In the genomic region with DNA sequence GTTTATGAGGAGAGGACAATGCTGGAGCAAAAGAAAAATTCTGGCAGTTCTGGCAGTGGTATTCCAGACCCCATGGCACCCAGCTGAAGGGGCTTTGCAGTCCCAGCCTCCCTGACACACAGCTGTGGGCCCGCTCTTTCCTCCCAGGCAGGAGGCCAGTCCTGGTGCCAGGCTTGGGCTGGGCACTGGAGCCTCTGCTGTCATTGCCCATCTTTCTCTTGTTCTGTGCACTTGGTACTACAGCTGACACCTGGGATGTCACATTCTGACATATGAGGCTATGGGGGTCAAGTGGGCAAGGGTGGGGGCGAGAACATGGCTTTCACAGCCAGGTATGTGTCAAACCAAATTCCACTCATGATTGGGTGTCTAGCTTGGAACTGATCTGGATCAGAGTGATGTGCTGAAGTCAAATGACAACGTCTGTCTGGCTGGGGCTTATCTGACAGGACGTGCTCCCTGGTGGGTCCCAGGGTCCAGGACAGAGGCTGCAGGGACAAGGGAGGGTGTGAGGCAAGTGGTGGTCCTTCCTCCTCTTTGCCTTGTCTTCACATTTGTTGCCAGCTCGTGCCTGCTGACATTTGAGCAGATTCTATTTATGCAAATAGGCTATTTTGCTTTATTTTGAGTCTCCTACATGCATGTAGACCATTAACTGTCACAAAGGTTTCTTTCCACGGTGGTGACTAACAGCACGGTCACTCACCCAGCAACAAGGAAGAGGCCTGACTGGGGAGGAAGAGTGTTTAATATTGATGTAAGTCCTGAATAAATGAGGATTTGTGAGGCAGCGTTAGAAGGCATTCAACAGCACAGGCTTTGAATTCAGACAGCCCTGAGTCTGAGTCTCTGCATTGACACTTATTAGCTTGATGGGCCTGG, we compare ENCODE assay signal across 19 cellular contexts.
DNase-seq lines count a peak whose midpoint lies in the region; TF ChIP-seq lines count a peak whose summit lies in the region.
"Had no signal": no experiment of that assay in that cellular context is flagged by ENCODE, and none has a peak within 500 bp of the region (broad histone marks: within the 10 kb centered on the region; RNA-seq: fewer than 3 reads in every experiment).

No MANE protein-coding gene starts in this region.

- DNase-seq in Karpas-422 (peak; percentile 5), astrocyte of the hippocampus (ENCODE audit: low read depth, low spot score) (peak; percentile 35), left ventricle myocardium inferior (peak; percentile 29), pons (ENCODE audit: low spot score) (peak; percentile 49), ACHN (no peak), NCI-H2196 treated with DMSO at 0.1 percent for 48 hours (lab: John Stamatoyannopoulos, UW; ENCODE audit: unreplicated experiment) (no peak), suprapubic skin (ENCODE audit: low spot score in 2 of 2) (no peak)
- DNase-seq: CD8-positive, alpha-beta memory T cell; DMS79; MV-4-11; NCI-H1436; NCI-H2029; NCI-H2171; NCI-H82; SHP77; SK-N-SH; T-cell had no signal

- no peaks in the 10 kb centered on the region for H4K20me1 ChIP-seq in Karpas-422 (ENCODE audit: insufficient read depth, low read depth, low read length)
- H4K20me1 ChIP-seq: BLaER1 treated with 17β-estradiol and CSF1 and Interleukin-3, amounts not matched to agents 10 nM and 100 nM had no signal

- H3K27me3 ChIP-seq in Karpas-422 (ENCODE audit: low read length) (no peaks in the 10 kb centered on the region), left ventricle myocardium inferior (ENCODE audit: low read depth) (no peaks in the 10 kb centered on the region), suprapubic skin (no peaks in the 10 kb centered on the region)
- H3K27me3 ChIP-seq: BLaER1 treated with 17β-estradiol and CSF1 and Interleukin-3, amounts not matched to agents 10 nM and 100 nM had no signal

- H3K4me2 ChIP-seq in Karpas-422 (ENCODE audit: low read depth, low read length, poor library complexity, severe bottlenecking), result no peak overlapping the region
- H3K4me2 ChIP-seq: BLaER1 treated with 17β-estradiol and CSF1 and Interleukin-3, amounts not matched to agents 10 nM and 100 nM; SK-N-SH had no signal

- no peak overlapping the region for H3K9ac ChIP-seq in Karpas-422 (ENCODE audit: low read length)
- H3K9ac ChIP-seq: BLaER1 treated with 17β-estradiol and CSF1 and Interleukin-3, amounts not matched to agents 10 nM and 100 nM; SK-N-SH had no signal

- in situ Hi-C loops in ACHN (cut with HindIII; ENCODE audit: low pct_ligation_motif_present, low pct_unique_long_range_greater_than_20kb, low sequenced_read_pairs), result no loop called here

- no peak overlapping the region for H3K27ac ChIP-seq in Karpas-422 (ENCODE audit: low read length)
- H3K27ac ChIP-seq in left ventricle myocardium inferior (replicated peaks), result peak overlapping the region; percentile 9
- no peak overlapping the region for H3K27ac ChIP-seq in suprapubic skin
- H3K27ac ChIP-seq: BLaER1 treated with 17β-estradiol and CSF1 and Interleukin-3, amounts not matched to agents 10 nM and 100 nM; HL-60 had no signal

- H3K4me1 ChIP-seq in Karpas-422 (ENCODE audit: low read length) (no peaks in the 10 kb centered on the region), left ventricle myocardium inferior (peaks cover 7% of the 10 kb centered on the region), suprapubic skin (no peaks in the 10 kb centered on the region)
- H3K4me1 ChIP-seq: BLaER1 treated with 17β-estradiol and CSF1 and Interleukin-3, amounts not matched to agents 10 nM and 100 nM had no signal

- WGBS in suprapubic skin, result 66% methylated on average over 8 of the region's 8 CpGs

- no peak for TF ChIP-seq CTCF in left ventricle myocardium inferior (IDR thresholded peaks at IDR 0.05; ENCODE audit: borderline replicate concordance)
- no peak for TF ChIP-seq CTCF in suprapubic skin (IDR thresholded peaks at IDR 0.05)

- no peaks in the 10 kb centered on the region for H3K79me2 ChIP-seq in Karpas-422 (ENCODE audit: low read length)

- TF ChIP-seq POLR2A in suprapubic skin (IDR thresholded peaks at IDR 0.05), result no peak

- H3K4me3 ChIP-seq in Karpas-422 (ENCODE audit: low read length) (no peak overlapping the region), left ventricle myocardium inferior (no peak overlapping the region), suprapubic skin (no peak overlapping the region)
- H3K4me3 ChIP-seq: BLaER1 treated with 17β-estradiol and CSF1 and Interleukin-3, amounts not matched to agents 10 nM and 100 nM had no signal

- no peak overlapping the region for H2AFZ ChIP-seq in Karpas-422 (ENCODE audit: low read length)

- H3K9me3 ChIP-seq in Karpas-422 (ENCODE audit: low read length) (no peaks in the 10 kb centered on the region), left ventricle myocardium inferior (replicated peaks) (peaks cover 12% of the 10 kb centered on the region), suprapubic skin (peaks cover 6% of the 10 kb centered on the region)
- H3K9me3 ChIP-seq: SK-N-SH had no signal

- intact Hi-C loops in left ventricle myocardium inferior (cut with micrococcal nuclease), result no loop called here

- H3K9me2 ChIP-seq in Karpas-422 (replicated peaks; ENCODE audit: insufficient read depth, low read length), result no peaks in the 10 kb centered on the region
- H3K9me2 ChIP-seq: SK-N-SH had no signal

- TF ChIP-seq EP300 in suprapubic skin (IDR thresholded peaks at IDR 0.05), result no peak

- H3K36me3 ChIP-seq in Karpas-422 (ENCODE audit: insufficient read depth, low read length) (no peaks in the 10 kb centered on the region), left ventricle myocardium inferior (no peaks in the 10 kb centered on the region), suprapubic skin (no peaks in the 10 kb centered on the region)
- H3K36me3 ChIP-seq: BLaER1 treated with 17β-estradiol and CSF1 and Interleukin-3, amounts not matched to agents 10 nM and 100 nM had no signal

Comparison
In these comparisons a context has a peak if more than half of its experiments do, and no peak if none do; other contexts are left out.
1. DNase-seq: peak in Karpas-422 (single experiment), astrocyte of the hippocampus (single experiment), left ventricle myocardium inferior (single experiment) and pons (single experiment); none in ACHN (single experiment), NCI-H2196 treated with DMSO at 0.1 percent for 48 hours (single experiment) and suprapubic skin (0 of 2).